ENCODE assay signal across 1 cellular context in the genomic region with DNA sequence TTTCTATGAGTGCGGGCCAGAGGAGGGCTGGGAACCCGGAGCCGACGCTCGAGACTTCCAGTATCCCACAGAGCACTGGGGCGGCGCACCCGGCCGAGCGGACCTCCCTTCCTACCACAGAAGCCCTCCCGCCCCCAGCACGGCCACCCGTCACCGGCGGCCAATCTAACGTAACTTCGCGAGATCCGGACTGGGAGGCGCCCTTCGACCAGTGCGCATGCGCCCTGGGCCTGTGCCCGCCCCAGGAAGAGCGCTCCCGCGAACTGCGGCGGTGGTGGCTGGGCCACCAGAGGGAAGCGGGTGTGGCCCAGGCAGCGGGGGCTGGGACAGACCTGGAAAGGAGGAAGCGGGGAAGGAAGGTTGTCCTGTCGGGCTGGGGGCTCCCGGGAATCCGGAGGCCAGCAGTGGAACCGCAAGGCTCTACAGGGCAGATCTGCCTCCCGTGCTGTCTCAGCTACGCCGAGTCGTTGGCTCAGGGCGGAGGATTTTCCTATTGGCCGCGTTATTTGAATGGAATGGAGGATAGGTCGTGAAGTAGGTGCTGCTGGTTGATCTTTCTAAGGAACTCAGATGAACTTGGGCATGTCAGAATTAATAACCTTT.
A peak's percentile ranks its signal among the peaks of the same experiment; 100 is the strongest.
TF ChIP-seq lines count a peak whose summit lies in the region.

A gene (minus strand): TSS at position 77 of the 603 bp plus-strand sequence. CDS start 166 bp downstream, outside the sequence.

TF ChIP-seq in K562, 482 proteins besides CTCF, POLR2A, EP300 and RAD21 (continued from another document and continues in another):
- TF ChIP-seq, protein P1, sequence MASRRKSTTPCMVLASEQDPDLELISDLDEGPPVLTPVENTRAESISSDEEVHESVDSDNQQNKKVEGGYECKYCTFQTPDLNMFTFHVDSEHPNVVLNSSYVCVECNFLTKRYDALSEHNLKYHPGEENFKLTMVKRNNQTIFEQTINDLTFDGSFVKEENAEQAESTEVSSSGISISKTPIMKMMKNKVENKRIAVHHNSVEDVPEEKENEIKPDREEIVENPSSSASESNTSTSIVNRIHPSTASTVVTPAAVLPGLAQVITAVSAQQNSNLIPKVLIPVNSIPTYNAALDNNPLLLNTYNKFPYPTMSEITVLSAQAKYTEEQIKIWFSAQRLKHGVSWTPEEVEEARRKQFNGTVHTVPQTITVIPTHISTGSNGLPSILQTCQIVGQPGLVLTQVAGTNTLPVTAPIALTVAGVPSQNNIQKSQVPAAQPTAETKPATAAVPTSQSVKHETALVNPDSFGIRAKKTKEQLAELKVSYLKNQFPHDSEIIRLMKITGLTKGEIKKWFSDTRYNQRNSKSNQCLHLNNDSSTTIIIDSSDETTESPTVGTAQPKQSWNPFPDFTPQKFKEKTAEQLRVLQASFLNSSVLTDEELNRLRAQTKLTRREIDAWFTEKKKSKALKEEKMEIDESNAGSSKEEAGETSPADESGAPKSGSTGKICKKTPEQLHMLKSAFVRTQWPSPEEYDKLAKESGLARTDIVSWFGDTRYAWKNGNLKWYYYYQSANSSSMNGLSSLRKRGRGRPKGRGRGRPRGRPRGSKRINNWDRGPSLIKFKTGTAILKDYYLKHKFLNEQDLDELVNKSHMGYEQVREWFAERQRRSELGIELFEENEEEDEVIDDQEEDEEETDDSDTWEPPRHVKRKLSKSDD (conservative IDR thresholded peaks at IDR 0.05; ENCODE audit: low read length): 0 out of 2 replicates have a peak, but pooled peaks have one; percentile 42
- no peak for TF ChIP-seq SREBF1 (IDR thresholded peaks at IDR 0.05; ENCODE audit: borderline replicate concordance, low read depth, low read length)
- no peak for TF ChIP-seq NCOR1 (IDR thresholded peaks at IDR 0.05)
- no peak for TF ChIP-seq BCL6 (CRISPR knock-in tag; IDR thresholded peaks at IDR 0.05)
- TF ChIP-seq KDM5B (IDR thresholded peaks at IDR 0.05; ENCODE audit: insufficient replicate concordance, low read depth, low read length): peak; percentile 93
- TF ChIP-seq ZFPM2 (CRISPR knock-in tag; IDR thresholded peaks at IDR 0.05): no peak
- no peak for TF ChIP-seq MYNN (IDR thresholded peaks at IDR 0.05)
- TF ChIP-seq MYNN (CRISPR knock-in tag; IDR thresholded peaks at IDR 0.05): no peak
- no peak for TF ChIP-seq MIER1 (IDR thresholded peaks at IDR 0.05; ENCODE audit: low read depth)
- TF ChIP-seq SMARCA5 (IDR thresholded peaks at IDR 0.05): no peak
- no peak for TF ChIP-seq ZNF780A (CRISPR knock-in tag; IDR thresholded peaks at IDR 0.05)
- no peak for TF ChIP-seq WHSC1 (IDR thresholded peaks at IDR 0.05; ENCODE audit: low read length)
- no peak for TF ChIP-seq ZNF12 (CRISPR knock-in tag; IDR thresholded peaks at IDR 0.05)
- no peak for TF ChIP-seq FOXA3 (CRISPR knock-in tag; conservative IDR thresholded peaks at IDR 0.05 in 1 of 2, IDR thresholded peaks at IDR 0.05 in 1 of 2)
- TF ChIP-seq, protein P2, sequence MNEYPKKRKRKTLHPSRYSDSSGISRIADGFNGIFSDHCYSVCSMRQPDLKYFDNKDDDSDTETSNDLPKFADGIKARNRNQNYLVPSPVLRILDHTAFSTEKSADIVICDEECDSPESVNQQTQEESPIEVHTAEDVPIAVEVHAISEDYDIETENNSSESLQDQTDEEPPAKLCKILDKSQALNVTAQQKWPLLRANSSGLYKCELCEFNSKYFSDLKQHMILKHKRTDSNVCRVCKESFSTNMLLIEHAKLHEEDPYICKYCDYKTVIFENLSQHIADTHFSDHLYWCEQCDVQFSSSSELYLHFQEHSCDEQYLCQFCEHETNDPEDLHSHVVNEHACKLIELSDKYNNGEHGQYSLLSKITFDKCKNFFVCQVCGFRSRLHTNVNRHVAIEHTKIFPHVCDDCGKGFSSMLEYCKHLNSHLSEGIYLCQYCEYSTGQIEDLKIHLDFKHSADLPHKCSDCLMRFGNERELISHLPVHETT (CRISPR knock-in tag; conservative IDR thresholded peaks at IDR 0.05 in 1 of 2, IDR thresholded peaks at IDR 0.05 in 1 of 2): peak in 1 of 2 experiments; percentile 81; a peak in 2 of 4 replicates
- peak; percentile 6 for TF ChIP-seq NEUROD1 (IDR thresholded peaks at IDR 0.05; ENCODE audit: borderline replicate concordance, low read depth, low read length, partially characterized antibody)
- TF ChIP-seq, protein P3, sequence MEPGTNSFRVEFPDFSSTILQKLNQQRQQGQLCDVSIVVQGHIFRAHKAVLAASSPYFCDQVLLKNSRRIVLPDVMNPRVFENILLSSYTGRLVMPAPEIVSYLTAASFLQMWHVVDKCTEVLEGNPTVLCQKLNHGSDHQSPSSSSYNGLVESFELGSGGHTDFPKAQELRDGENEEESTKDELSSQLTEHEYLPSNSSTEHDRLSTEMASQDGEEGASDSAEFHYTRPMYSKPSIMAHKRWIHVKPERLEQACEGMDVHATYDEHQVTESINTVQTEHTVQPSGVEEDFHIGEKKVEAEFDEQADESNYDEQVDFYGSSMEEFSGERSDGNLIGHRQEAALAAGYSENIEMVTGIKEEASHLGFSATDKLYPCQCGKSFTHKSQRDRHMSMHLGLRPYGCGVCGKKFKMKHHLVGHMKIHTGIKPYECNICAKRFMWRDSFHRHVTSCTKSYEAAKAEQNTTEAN (CRISPR knock-in tag; IDR thresholded peaks at IDR 0.05): no peak
- TF ChIP-seq ZNF764 (CRISPR knock-in tag; IDR thresholded peaks at IDR 0.05; ENCODE audit: low read depth): 0 out of 2 replicates have a peak, but pooled peaks have one; percentile 46
- TF ChIP-seq, protein P4, sequence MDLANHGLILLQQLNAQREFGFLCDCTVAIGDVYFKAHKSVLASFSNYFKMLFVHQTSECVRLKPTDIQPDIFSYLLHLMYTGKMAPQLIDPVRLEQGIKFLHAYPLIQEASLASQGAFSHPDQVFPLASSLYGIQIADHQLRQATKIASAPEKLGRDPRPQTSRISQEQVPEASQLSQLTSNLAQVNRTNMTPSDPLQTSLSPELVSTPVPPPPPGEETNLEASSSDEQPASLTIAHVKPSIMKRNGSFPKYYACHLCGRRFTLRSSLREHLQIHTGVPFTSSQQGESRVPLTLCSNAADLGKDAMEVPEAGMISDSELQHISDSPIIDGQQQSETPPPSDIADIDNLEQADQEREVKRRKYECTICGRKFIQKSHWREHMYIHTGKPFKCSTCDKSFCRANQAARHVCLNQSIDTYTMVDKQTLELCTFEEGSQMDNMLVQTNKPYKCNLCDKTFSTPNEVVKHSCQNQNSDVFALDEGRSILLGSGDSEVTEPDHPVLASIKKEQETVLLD (IDR thresholded peaks at IDR 0.05): peak; percentile 97
- TF ChIP-seq E2F3 (CRISPR knock-in tag; IDR thresholded peaks at IDR 0.05): no peak
- no peak for TF ChIP-seq CEBPB (tag; IDR thresholded peaks at IDR 0.05)
- peak; percentile 18; the same call in 1 of the 2 replicates for TF ChIP-seq GABPA (tag; conservative IDR thresholded peaks at IDR 0.05; ENCODE audit: low read depth)
- TF ChIP-seq, protein P5, sequence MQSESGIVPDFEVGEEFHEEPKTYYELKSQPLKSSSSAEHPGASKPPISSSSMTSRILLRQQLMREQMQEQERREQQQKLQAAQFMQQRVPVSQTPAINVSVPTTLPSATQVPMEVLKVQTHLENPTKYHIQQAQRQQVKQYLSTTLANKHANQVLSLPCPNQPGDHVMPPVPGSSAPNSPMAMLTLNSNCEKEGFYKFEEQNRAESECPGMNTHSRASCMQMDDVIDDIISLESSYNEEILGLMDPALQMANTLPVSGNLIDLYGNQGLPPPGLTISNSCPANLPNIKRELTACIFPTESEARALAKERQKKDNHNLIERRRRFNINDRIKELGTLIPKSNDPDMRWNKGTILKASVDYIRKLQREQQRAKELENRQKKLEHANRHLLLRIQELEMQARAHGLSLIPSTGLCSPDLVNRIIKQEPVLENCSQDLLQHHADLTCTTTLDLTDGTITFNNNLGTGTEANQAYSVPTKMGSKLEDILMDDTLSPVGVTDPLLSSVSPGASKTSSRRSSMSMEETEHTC (IDR thresholded peaks at IDR 0.05): peak; percentile 8; the same call in 1 of the 2 replicates
- TF ChIP-seq NCOA6 (IDR thresholded peaks at IDR 0.05): no peak
- TF ChIP-seq, protein P6, sequence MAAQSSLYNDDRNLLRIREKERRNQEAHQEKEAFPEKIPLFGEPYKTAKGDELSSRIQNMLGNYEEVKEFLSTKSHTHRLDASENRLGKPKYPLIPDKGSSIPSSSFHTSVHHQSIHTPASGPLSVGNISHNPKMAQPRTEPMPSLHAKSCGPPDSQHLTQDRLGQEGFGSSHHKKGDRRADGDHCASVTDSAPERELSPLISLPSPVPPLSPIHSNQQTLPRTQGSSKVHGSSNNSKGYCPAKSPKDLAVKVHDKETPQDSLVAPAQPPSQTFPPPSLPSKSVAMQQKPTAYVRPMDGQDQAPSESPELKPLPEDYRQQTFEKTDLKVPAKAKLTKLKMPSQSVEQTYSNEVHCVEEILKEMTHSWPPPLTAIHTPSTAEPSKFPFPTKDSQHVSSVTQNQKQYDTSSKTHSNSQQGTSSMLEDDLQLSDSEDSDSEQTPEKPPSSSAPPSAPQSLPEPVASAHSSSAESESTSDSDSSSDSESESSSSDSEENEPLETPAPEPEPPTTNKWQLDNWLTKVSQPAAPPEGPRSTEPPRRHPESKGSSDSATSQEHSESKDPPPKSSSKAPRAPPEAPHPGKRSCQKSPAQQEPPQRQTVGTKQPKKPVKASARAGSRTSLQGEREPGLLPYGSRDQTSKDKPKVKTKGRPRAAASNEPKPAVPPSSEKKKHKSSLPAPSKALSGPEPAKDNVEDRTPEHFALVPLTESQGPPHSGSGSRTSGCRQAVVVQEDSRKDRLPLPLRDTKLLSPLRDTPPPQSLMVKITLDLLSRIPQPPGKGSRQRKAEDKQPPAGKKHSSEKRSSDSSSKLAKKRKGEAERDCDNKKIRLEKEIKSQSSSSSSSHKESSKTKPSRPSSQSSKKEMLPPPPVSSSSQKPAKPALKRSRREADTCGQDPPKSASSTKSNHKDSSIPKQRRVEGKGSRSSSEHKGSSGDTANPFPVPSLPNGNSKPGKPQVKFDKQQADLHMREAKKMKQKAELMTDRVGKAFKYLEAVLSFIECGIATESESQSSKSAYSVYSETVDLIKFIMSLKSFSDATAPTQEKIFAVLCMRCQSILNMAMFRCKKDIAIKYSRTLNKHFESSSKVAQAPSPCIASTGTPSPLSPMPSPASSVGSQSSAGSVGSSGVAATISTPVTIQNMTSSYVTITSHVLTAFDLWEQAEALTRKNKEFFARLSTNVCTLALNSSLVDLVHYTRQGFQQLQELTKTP (IDR thresholded peaks at IDR 0.05; ENCODE audit: low read depth in 1 of 2, partially characterized antibody in 2 of 2): no peak
- TF ChIP-seq, protein P7, sequence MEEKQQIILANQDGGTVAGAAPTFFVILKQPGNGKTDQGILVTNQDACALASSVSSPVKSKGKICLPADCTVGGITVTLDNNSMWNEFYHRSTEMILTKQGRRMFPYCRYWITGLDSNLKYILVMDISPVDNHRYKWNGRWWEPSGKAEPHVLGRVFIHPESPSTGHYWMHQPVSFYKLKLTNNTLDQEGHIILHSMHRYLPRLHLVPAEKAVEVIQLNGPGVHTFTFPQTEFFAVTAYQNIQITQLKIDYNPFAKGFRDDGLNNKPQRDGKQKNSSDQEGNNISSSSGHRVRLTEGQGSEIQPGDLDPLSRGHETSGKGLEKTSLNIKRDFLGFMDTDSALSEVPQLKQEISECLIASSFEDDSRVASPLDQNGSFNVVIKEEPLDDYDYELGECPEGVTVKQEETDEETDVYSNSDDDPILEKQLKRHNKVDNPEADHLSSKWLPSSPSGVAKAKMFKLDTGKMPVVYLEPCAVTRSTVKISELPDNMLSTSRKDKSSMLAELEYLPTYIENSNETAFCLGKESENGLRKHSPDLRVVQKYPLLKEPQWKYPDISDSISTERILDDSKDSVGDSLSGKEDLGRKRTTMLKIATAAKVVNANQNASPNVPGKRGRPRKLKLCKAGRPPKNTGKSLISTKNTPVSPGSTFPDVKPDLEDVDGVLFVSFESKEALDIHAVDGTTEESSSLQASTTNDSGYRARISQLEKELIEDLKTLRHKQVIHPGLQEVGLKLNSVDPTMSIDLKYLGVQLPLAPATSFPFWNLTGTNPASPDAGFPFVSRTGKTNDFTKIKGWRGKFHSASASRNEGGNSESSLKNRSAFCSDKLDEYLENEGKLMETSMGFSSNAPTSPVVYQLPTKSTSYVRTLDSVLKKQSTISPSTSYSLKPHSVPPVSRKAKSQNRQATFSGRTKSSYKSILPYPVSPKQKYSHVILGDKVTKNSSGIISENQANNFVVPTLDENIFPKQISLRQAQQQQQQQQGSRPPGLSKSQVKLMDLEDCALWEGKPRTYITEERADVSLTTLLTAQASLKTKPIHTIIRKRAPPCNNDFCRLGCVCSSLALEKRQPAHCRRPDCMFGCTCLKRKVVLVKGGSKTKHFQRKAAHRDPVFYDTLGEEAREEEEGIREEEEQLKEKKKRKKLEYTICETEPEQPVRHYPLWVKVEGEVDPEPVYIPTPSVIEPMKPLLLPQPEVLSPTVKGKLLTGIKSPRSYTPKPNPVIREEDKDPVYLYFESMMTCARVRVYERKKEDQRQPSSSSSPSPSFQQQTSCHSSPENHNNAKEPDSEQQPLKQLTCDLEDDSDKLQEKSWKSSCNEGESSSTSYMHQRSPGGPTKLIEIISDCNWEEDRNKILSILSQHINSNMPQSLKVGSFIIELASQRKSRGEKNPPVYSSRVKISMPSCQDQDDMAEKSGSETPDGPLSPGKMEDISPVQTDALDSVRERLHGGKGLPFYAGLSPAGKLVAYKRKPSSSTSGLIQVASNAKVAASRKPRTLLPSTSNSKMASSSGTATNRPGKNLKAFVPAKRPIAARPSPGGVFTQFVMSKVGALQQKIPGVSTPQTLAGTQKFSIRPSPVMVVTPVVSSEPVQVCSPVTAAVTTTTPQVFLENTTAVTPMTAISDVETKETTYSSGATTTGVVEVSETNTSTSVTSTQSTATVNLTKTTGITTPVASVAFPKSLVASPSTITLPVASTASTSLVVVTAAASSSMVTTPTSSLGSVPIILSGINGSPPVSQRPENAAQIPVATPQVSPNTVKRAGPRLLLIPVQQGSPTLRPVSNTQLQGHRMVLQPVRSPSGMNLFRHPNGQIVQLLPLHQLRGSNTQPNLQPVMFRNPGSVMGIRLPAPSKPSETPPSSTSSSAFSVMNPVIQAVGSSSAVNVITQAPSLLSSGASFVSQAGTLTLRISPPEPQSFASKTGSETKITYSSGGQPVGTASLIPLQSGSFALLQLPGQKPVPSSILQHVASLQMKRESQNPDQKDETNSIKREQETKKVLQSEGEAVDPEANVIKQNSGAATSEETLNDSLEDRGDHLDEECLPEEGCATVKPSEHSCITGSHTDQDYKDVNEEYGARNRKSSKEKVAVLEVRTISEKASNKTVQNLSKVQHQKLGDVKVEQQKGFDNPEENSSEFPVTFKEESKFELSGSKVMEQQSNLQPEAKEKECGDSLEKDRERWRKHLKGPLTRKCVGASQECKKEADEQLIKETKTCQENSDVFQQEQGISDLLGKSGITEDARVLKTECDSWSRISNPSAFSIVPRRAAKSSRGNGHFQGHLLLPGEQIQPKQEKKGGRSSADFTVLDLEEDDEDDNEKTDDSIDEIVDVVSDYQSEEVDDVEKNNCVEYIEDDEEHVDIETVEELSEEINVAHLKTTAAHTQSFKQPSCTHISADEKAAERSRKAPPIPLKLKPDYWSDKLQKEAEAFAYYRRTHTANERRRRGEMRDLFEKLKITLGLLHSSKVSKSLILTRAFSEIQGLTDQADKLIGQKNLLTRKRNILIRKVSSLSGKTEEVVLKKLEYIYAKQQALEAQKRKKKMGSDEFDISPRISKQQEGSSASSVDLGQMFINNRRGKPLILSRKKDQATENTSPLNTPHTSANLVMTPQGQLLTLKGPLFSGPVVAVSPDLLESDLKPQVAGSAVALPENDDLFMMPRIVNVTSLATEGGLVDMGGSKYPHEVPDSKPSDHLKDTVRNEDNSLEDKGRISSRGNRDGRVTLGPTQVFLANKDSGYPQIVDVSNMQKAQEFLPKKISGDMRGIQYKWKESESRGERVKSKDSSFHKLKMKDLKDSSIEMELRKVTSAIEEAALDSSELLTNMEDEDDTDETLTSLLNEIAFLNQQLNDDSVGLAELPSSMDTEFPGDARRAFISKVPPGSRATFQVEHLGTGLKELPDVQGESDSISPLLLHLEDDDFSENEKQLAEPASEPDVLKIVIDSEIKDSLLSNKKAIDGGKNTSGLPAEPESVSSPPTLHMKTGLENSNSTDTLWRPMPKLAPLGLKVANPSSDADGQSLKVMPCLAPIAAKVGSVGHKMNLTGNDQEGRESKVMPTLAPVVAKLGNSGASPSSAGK (IDR thresholded peaks at IDR 0.05): no peak
- no peak for TF ChIP-seq ZNF584 (CRISPR knock-in tag; IDR thresholded peaks at IDR 0.05; ENCODE audit: low read depth)
- TF ChIP-seq TOE1 (IDR thresholded peaks at IDR 0.05; ENCODE audit: borderline replicate concordance): no peak
- no peak for TF ChIP-seq TOE1 (CRISPR knock-in tag; IDR thresholded peaks at IDR 0.05; ENCODE audit: borderline replicate concordance, low read depth)
